1 cellular context compared by ENCODE assay signal in the genomic region with DNA sequence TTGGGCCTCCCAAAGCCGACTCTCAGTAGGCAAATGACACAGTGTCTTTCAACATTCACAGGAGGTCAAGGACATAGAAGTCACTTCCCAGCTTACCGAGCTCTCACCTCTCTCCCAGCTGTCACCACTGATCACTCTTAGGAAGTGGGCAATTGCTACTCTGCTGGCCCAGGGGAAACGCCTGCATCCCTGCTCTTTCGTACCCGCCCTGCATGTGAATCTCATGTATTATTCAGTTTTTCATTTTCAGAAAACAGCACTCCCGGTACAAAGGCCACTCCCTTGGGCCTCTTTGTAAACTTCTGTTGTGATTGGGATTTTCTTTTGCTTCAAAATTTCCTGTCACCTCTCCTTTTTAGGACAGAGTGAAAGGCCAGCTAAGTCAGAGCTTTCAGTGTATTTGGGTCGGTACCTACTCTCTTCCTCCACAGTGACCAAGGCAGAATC.
TF ChIP-seq lines count a peak whose summit lies in the region.

No MANE protein-coding gene starts in this region.

TF ChIP-seq in HepG2, 621 proteins besides CTCF, POLR2A, EP300 and RAD21 (continued from another document and continues in another):
- TF ChIP-seq ZNF512B (CRISPR knock-in tag; IDR thresholded peaks at IDR 0.05; ENCODE audit: borderline replicate concordance) = no peak
- TF ChIP-seq ZMAT3 (CRISPR knock-in tag; conservative IDR thresholded peaks at IDR 0.05) = no peak
- no peak for TF ChIP-seq ZNF788 (CRISPR knock-in tag; IDR thresholded peaks at IDR 0.05; ENCODE audit: borderline replicate concordance)
- TF ChIP-seq ZNF629 (CRISPR knock-in tag; conservative IDR thresholded peaks at IDR 0.05) = no peak
- no peak for TF ChIP-seq ZNF207 (IDR thresholded peaks at IDR 0.05; ENCODE audit: borderline replicate concordance)
- TF ChIP-seq NFKBIZ (CRISPR knock-in tag; IDR thresholded peaks at IDR 0.05) = no peak
- no peak for TF ChIP-seq ZNF713 (CRISPR knock-in tag; IDR thresholded peaks at IDR 0.05)
- TF ChIP-seq FOXA3 (CRISPR knock-in tag; IDR thresholded peaks at IDR 0.05) = peak; percentile 39
- no peak for TF ChIP-seq ZNF782 (CRISPR knock-in tag; IDR thresholded peaks at IDR 0.05; ENCODE audit: borderline replicate concordance)
- TF ChIP-seq MEIS1 (CRISPR knock-in tag; IDR thresholded peaks at IDR 0.05; ENCODE audit: borderline replicate concordance) = no peak
- TF ChIP-seq ZC3H4 (CRISPR knock-in tag; IDR thresholded peaks at IDR 0.05; ENCODE audit: borderline replicate concordance) = no peak
- no peak for TF ChIP-seq ZNF772 (CRISPR knock-in tag; IDR thresholded peaks at IDR 0.05)
- TF ChIP-seq MED13 (CRISPR knock-in tag; IDR thresholded peaks at IDR 0.05) = no peak
- TF ChIP-seq ZNF609 (CRISPR knock-in tag; IDR thresholded peaks at IDR 0.05; ENCODE audit: borderline replicate concordance) = peak; percentile 21; the same call in 1 of the 2 replicates
- no peak for TF ChIP-seq DNMT1 (CRISPR knock-in tag; IDR thresholded peaks at IDR 0.05)
- TF ChIP-seq ZZZ3 (CRISPR knock-in tag; IDR thresholded peaks at IDR 0.05; ENCODE audit: borderline replicate concordance) = no peak
- TF ChIP-seq RBFOX2 (IDR thresholded peaks at IDR 0.05; ENCODE audit: low read depth, low read length) = no peak
- no peak for TF ChIP-seq GABPA (IDR thresholded peaks at IDR 0.05; ENCODE audit: low read depth, low read length)
- peak; percentile 18; the same call in 1 of the 2 replicates for TF ChIP-seq GABPA (CRISPR knock-in tag; IDR thresholded peaks at IDR 0.05; ENCODE audit: low read depth)
- no peak for TF ChIP-seq NR1H2 (CRISPR knock-in tag; IDR thresholded peaks at IDR 0.05; ENCODE audit: borderline replicate concordance, low read depth)
- TF ChIP-seq BHLHE40 (IDR thresholded peaks at IDR 0.05; ENCODE audit: low read length) = peak; percentile 29; the same call in 1 of the 2 replicates
- no peak for TF ChIP-seq ZFP37 (CRISPR knock-in tag; IDR thresholded peaks at IDR 0.05; ENCODE audit: borderline replicate concordance)
- TF ChIP-seq NR2F1 (CRISPR knock-in tag; IDR thresholded peaks at IDR 0.05) = peak; percentile 83 to 91
- TF ChIP-seq IRF1 (CRISPR knock-in tag; IDR thresholded peaks at IDR 0.05; ENCODE audit: low read depth) = no peak
- no peak for TF ChIP-seq GMEB2 (CRISPR knock-in tag; IDR thresholded peaks at IDR 0.05; ENCODE audit: low read depth)
- no peak for TF ChIP-seq MIER3 (CRISPR knock-in tag; IDR thresholded peaks at IDR 0.05; ENCODE audit: borderline replicate concordance)
- peak; percentile 21; the same call in 1 of the 2 replicates for TF ChIP-seq PITX1 (CRISPR knock-in tag; IDR thresholded peaks at IDR 0.05)
- TF ChIP-seq, protein P1, sequence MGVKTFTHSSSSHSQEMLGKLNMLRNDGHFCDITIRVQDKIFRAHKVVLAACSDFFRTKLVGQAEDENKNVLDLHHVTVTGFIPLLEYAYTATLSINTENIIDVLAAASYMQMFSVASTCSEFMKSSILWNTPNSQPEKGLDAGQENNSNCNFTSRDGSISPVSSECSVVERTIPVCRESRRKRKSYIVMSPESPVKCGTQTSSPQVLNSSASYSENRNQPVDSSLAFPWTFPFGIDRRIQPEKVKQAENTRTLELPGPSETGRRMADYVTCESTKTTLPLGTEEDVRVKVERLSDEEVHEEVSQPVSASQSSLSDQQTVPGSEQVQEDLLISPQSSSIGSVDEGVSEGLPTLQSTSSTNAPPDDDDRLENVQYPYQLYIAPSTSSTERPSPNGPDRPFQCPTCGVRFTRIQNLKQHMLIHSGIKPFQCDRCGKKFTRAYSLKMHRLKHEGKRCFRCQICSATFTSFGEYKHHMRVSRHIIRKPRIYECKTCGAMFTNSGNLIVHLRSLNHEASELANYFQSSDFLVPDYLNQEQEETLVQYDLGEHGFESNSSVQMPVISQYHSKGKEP (CRISPR knock-in tag; IDR thresholded peaks at IDR 0.05) = no peak
- TF ChIP-seq SALL1 (CRISPR knock-in tag; IDR thresholded peaks at IDR 0.05) = peak; percentile 82
- no peak for TF ChIP-seq SNAPC2 (CRISPR knock-in tag; IDR thresholded peaks at IDR 0.05)
- TF ChIP-seq, protein P2, sequence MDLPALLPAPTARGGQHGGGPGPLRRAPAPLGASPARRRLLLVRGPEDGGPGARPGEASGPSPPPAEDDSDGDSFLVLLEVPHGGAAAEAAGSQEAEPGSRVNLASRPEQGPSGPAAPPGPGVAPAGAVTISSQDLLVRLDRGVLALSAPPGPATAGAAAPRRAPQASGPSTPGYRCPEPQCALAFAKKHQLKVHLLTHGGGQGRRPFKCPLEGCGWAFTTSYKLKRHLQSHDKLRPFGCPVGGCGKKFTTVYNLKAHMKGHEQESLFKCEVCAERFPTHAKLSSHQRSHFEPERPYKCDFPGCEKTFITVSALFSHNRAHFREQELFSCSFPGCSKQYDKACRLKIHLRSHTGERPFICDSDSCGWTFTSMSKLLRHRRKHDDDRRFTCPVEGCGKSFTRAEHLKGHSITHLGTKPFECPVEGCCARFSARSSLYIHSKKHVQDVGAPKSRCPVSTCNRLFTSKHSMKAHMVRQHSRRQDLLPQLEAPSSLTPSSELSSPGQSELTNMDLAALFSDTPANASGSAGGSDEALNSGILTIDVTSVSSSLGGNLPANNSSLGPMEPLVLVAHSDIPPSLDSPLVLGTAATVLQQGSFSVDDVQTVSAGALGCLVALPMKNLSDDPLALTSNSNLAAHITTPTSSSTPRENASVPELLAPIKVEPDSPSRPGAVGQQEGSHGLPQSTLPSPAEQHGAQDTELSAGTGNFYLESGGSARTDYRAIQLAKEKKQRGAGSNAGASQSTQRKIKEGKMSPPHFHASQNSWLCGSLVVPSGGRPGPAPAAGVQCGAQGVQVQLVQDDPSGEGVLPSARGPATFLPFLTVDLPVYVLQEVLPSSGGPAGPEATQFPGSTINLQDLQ (CRISPR knock-in tag; IDR thresholded peaks at IDR 0.05) = no peak
- no peak for TF ChIP-seq CENPX (CRISPR knock-in tag; IDR thresholded peaks at IDR 0.05)
- TF ChIP-seq AGO2 (optimal IDR thresholded peaks at IDR 0.05; ENCODE audit: low read depth, low read length) = no peak
- TF ChIP-seq, protein P3, sequence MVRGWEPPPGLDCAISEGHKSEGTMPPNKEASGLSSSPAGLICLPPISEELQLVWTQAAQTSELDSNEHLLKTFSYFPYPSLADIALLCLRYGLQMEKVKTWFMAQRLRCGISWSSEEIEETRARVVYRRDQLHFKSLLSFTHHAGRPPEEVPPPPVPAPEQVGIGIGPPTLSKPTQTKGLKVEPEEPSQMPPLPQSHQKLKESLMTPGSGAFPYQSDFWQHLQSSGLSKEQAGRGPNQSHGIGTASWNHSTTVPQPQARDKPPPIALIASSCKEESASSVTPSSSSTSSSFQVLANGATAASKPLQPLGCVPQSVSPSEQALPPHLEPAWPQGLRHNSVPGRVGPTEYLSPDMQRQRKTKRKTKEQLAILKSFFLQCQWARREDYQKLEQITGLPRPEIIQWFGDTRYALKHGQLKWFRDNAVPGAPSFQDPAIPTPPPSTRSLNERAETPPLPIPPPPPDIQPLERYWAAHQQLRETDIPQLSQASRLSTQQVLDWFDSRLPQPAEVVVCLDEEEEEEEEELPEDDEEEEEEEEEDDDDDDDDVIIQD (CRISPR knock-in tag; IDR thresholded peaks at IDR 0.05; ENCODE audit: low read depth) = peak; percentile 53; the same call in 1 of the 2 replicates
- no peak for TF ChIP-seq RARG (CRISPR knock-in tag; IDR thresholded peaks at IDR 0.05; ENCODE audit: low read depth)
- no peak for TF ChIP-seq ZNF503 (CRISPR knock-in tag; IDR thresholded peaks at IDR 0.05)
- TF ChIP-seq ZSCAN30 (CRISPR knock-in tag; IDR thresholded peaks at IDR 0.05) = no peak
- TF ChIP-seq PATZ1 (CRISPR knock-in tag; IDR thresholded peaks at IDR 0.05) = no peak
